Comparison of ENCODE assay signal across 1 cellular context in the genomic region with DNA sequence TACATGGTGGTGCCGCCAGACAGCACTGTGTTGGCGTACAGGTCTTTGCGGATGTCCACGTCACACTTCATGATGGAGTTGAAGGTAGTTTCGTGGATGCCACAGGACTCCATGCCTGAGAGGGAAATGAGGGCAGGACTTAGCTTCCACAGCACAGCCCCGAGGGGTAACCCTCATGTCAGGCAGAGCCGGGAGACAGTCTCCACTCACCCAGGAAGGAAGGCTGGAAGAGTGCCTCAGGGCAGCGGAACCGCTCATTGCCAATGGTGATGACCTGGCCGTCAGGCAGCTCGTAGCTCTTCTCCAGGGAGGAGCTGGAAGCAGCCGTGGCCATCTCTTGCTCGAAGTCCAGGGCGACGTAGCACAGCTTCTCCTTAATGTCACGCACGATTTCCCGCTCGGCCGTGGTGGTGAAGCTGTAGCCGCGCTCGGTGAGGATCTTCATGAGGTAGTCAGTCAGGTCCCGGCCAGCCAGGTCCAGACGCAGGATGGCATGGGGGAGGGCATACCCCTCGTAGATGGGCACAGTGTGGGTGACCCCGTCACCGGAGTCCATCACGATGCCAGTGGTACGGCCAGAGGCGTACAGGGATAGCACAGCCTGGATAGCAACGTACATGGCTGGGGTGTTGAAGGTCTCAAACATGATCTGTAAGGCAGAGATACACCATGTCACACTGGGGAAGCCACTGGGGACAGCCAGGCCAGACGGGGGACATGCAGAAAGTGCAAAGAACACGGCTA.
TF ChIP-seq lines count a peak whose summit lies in the region.

No MANE protein-coding gene starts in this region.

TF ChIP-seq in K562, 482 proteins besides CTCF, POLR2A, EP300 and RAD21 (continues in another document):
- TF ChIP-seq PHF21A (IDR thresholded peaks at IDR 0.05; ENCODE audit: borderline replicate concordance, low read depth) = no peak
- TF ChIP-seq ZNF282 (CRISPR knock-in tag; IDR thresholded peaks at IDR 0.05) = no peak; the same call in 1 of the 2 replicates
- TF ChIP-seq ZBTB26 (CRISPR knock-in tag; IDR thresholded peaks at IDR 0.05) = peak; percentile 20
- no peak for TF ChIP-seq TAF1 (IDR thresholded peaks at IDR 0.05; ENCODE audit: control insufficient read depth, extremely low read depth, insufficient read depth, low read length, severe bottlenecking)
- no peak for TF ChIP-seq RFX5 (IDR thresholded peaks at IDR 0.05; ENCODE audit: low read depth, low read length)
- TF ChIP-seq ETV6 (IDR thresholded peaks at IDR 0.05; ENCODE audit: borderline replicate concordance in 1 of 2, low read depth in 2 of 2, low read length in 1 of 2) = no peak
- 0 out of 2 replicates have a peak, but pooled peaks have one; percentile 12 for TF ChIP-seq ETV6 (CRISPR knock-in tag; IDR thresholded peaks at IDR 0.05; ENCODE audit: borderline replicate concordance)
- no peak for TF ChIP-seq MGA (IDR thresholded peaks at IDR 0.05)
- TF ChIP-seq MTA3 (IDR thresholded peaks at IDR 0.05; ENCODE audit: borderline replicate concordance) = no peak
- peak in 1 of 2 experiments; percentile 68; a peak in 1 of 4 replicates for TF ChIP-seq SRF (CRISPR knock-in tag; IDR thresholded peaks at IDR 0.05)
- TF ChIP-seq PBX2 (CRISPR knock-in tag; IDR thresholded peaks at IDR 0.05; ENCODE audit: low read depth) = no peak
- TF ChIP-seq PBX2 (tag; conservative IDR thresholded peaks at IDR 0.05; ENCODE audit: low read depth) = no peak
- 0 out of 2 replicates have a peak, but pooled peaks have one; percentile 49 for TF ChIP-seq RERE (CRISPR knock-in tag; IDR thresholded peaks at IDR 0.05; ENCODE audit: borderline replicate concordance)
- no peak for TF ChIP-seq MXI1 (IDR thresholded peaks at IDR 0.05; ENCODE audit: low read depth, low read length)
- TF ChIP-seq PHTF2 (CRISPR knock-in tag; IDR thresholded peaks at IDR 0.05) = 0 out of 2 replicates have a peak, but pooled peaks have one; percentile 69
- peak; percentile 21; the same call in 1 of the 2 replicates for TF ChIP-seq ATF2 (CRISPR knock-in tag; IDR thresholded peaks at IDR 0.05)
- TF ChIP-seq, protein P1, sequence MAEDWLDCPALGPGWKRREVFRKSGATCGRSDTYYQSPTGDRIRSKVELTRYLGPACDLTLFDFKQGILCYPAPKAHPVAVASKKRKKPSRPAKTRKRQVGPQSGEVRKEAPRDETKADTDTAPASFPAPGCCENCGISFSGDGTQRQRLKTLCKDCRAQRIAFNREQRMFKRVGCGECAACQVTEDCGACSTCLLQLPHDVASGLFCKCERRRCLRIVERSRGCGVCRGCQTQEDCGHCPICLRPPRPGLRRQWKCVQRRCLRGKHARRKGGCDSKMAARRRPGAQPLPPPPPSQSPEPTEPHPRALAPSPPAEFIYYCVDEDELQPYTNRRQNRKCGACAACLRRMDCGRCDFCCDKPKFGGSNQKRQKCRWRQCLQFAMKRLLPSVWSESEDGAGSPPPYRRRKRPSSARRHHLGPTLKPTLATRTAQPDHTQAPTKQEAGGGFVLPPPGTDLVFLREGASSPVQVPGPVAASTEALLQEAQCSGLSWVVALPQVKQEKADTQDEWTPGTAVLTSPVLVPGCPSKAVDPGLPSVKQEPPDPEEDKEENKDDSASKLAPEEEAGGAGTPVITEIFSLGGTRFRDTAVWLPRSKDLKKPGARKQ (CRISPR knock-in tag; IDR thresholded peaks at IDR 0.05) = no peak
- peak; percentile 100 for TF ChIP-seq RBM22 (IDR thresholded peaks at IDR 0.05; ENCODE audit: low read depth, low read length, poor library complexity, severe bottlenecking)
- peak; percentile 72; the same call in 1 of the 2 replicates for TF ChIP-seq PHB (CRISPR knock-in tag; IDR thresholded peaks at IDR 0.05)
- no peak for TF ChIP-seq SMAD4 (CRISPR knock-in tag; conservative IDR thresholded peaks at IDR 0.05)
- no peak for TF ChIP-seq SAP30 (IDR thresholded peaks at IDR 0.05; ENCODE audit: borderline replicate concordance, insufficient read depth, low read depth, low read length, poor library complexity, severe bottlenecking)
- peak; percentile 83 for TF ChIP-seq WHSC1 (IDR thresholded peaks at IDR 0.05; ENCODE audit: low read length)
- TF ChIP-seq SAFB2 (IDR thresholded peaks at IDR 0.05; ENCODE audit: borderline replicate concordance, low read depth, low read length, severe bottlenecking) = no peak
